ENCODE assay signal across 9 cellular contexts in the genomic region with DNA sequence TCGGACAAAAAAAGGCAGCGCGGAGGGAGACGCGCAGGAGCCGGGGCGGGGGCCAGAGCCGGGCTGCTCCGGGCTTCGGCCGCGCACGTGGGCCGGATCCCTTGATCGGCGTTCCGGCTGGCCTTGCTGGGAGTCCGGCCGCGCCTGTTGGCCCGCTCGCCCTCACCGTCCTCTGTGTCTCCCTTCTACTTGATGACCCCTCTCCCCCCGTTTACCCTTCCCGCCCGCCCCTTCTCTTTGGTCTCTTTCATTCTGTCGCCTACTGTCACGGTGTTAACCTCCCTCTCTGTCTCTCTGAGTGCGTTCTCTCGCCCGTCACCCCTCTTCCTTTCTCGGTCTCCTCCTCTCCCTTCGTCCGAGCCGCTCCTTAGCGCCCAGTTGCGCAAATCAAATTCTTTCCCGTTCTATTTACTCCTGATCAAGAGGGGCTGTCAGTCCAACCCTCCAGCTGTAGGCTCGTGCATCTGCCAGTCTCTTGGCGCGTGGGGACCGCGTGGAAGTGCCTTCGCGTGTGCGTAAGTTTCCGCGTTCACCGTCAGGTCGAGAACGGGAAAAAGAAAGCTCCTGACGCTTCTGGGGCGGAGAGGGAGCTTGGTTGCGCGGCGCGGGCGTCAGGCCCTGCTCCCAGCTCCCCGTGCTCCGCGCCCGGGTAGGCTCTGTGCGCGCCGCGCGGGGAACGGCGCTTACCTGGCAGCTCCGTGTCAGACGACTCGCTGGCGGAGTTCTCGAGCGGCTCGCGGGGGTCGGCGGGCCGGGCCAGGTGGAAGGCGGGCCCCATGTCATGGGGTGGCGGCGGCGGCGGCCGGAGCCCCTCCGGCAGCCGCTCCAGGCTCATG. TPM values are rescaled to one million over a fixed set of nuclear protein-coding genes. Genes with fewer than 3 reads are reported as not detected.
DNase-seq lines count a peak whose midpoint lies in the region; ATAC-seq and TF ChIP-seq lines count a peak whose summit lies in the region.
"Had no signal": no experiment of that assay in that cellular context is flagged by ENCODE, and none has a peak within 500 bp of the region (broad histone marks: within the 10 kb centered on the region; RNA-seq: fewer than 3 reads in every experiment).

No MANE protein-coding gene starts in this region.

- peaks cover 14 to 99% of the 10 kb centered on the region in 2 donors for H3K27me3 ChIP-seq in breast epithelium
- H3K27me3 ChIP-seq in mesendoderm (ENCODE audit: insufficient read depth, low read length, poor library complexity), result peaks cover 53% of the 10 kb centered on the region

- no peaks in the 10 kb centered on the region for H3K79me2 ChIP-seq in mesendoderm (ENCODE audit: control insufficient read depth, insufficient read depth, low read length)

- H3K4me3 ChIP-seq in breast epithelium, result peak overlapping the region; percentile 46 to 66 (median 48)
- peak overlapping the region; percentile 7 for H3K4me3 ChIP-seq in mesendoderm (ENCODE audit: low read length)

- no peak overlapping the region for H4K5ac ChIP-seq in mesendoderm (ENCODE audit: low read length)

- H2BK5ac ChIP-seq in mesendoderm (ENCODE audit: low read length), result no peak overlapping the region

- no peaks in the 10 kb centered on the region for H3K79me1 ChIP-seq in mesendoderm (ENCODE audit: low read length)

- H3K4me1 ChIP-seq in breast epithelium, result peaks cover 13 to 17% of the 10 kb centered on the region in 2 donors
- H3K4me1 ChIP-seq in mesendoderm (ENCODE audit: control insufficient read depth, low read depth, low read length), result no peaks in the 10 kb centered on the region

- peak; percentile 33 for DNase-seq in activated naive CD4-positive, alpha-beta T cell treated with anti-CD3 and anti-CD28 coated beads for 36 hours
- no peak for DNase-seq in activated naive CD4-positive, alpha-beta T cell treated with Interleukin-2 at 50 U/mL for 16 hours
- DNase-seq in NCI-H146 treated with DMSO at 0.1 percent for 48 hours (lab: John Stamatoyannopoulos, UW; ENCODE audit: unreplicated experiment), result peak; percentile 26
- DNase-seq in breast epithelium (ENCODE audit: low spot score in 2 of 2), result no peak
- DNase-seq in mesendoderm, result peak; percentile 72
- no peak for DNase-seq in NCI-H2196 treated with DMSO at 0.1 percent for 48 hours (lab: John Stamatoyannopoulos, UW; ENCODE audit: unreplicated experiment)
- DNase-seq in NCI-H2107 treated with DMSO at 0.1 percent for 48 hours (lab: John Stamatoyannopoulos, UW; ENCODE audit: unreplicated experiment), result no peak
- DNase-seq: left cardiac atrium had no signal

- H3K9me3 Mint-ChIP-seq in activated naive CD4-positive, alpha-beta T cell treated with anti-CD3 and anti-CD28 coated beads for 36 hours, result no peaks in the 10 kb centered on the region

- H3K27ac Mint-ChIP-seq in activated naive CD4-positive, alpha-beta T cell treated with anti-CD3 and anti-CD28 coated beads for 36 hours, result no peak overlapping the region

- H3K4me3 Mint-ChIP-seq in activated naive CD4-positive, alpha-beta T cell treated with anti-CD3 and anti-CD28 coated beads for 36 hours, result peak overlapping the region; percentile 78

- WGBS in mesendoderm (ENCODE audit: extremely low coverage, insufficient coverage, low lambda C conversion rate), result no CpG with 5 or more reads among the region's 88 CpGs

- no peak overlapping the region for H4K8ac ChIP-seq in mesendoderm (ENCODE audit: low read depth, low read length)

- H2BK15ac ChIP-seq in mesendoderm (replicated peaks; ENCODE audit: low read depth), result no peak overlapping the region

- ATAC-seq in GM18873 (IDR thresholded peaks at IDR 0.05; ENCODE audit: low FRiP score, unreplicated experiment), result no peak

- H3K27me3 Mint-ChIP-seq in activated naive CD4-positive, alpha-beta T cell treated with anti-CD3 and anti-CD28 coated beads for 36 hours (ENCODE audit: low read depth), result peaks cover 77% of the 10 kb centered on the region

- H3K36me3 ChIP-seq in breast epithelium (no peaks in the 10 kb centered on the region), mesendoderm (ENCODE audit: control insufficient read depth, insufficient read depth, low read length) (no peaks in the 10 kb centered on the region)

- H3K4ac ChIP-seq in mesendoderm (ENCODE audit: low read depth, low read length), result no peak overlapping the region

- H3K18ac ChIP-seq in mesendoderm (ENCODE audit: low read length), result peak overlapping the region; percentile 82

- peak overlapping the region; percentile 61 for H3K9ac ChIP-seq in mesendoderm (ENCODE audit: low read length)

- H2AK5ac ChIP-seq in mesendoderm (ENCODE audit: low read length), result no peak overlapping the region

- no peak overlapping the region for H3K23ac ChIP-seq in mesendoderm (ENCODE audit: low read length)

- TF ChIP-seq POLR2A in breast epithelium (IDR thresholded peaks at IDR 0.05), result no peak

- CTCF ChIA-PET in activated naive CD4-positive, alpha-beta T cell treated with anti-CD3 and anti-CD28 coated beads for 36 hours (lab: Charles Lee), result interaction anchor here (0.6 kb wide), 1 partner anchor 534 kb away, joined by 4 read pairs; no protein-coding TSS in a partner anchor

- H3K27ac ChIP-seq in breast epithelium, result no peak overlapping the region
- peak overlapping the region; percentile 10 for H3K27ac ChIP-seq in mesendoderm (ENCODE audit: low read depth, low read length)

- no peaks in the 10 kb centered on the region for H3K36me3 Mint-ChIP-seq in activated naive CD4-positive, alpha-beta T cell treated with anti-CD3 and anti-CD28 coated beads for 36 hours (ENCODE audit: low read depth)

- no peaks in the 10 kb centered on the region for H3K9me3 ChIP-seq in breast epithelium

- peaks cover 36% of the 10 kb centered on the region for H3K4me1 Mint-ChIP-seq in activated naive CD4-positive, alpha-beta T cell treated with anti-CD3 and anti-CD28 coated beads for 36 hours (ENCODE audit: low read depth)

- intact Hi-C loops in activated naive CD4-positive, alpha-beta T cell treated with anti-CD3 and anti-CD28 coated beads for 36 hours (cut with micrococcal nuclease), result loop anchor here (5.0 kb wide), 2 partner anchors 71 to 111 kb away; no protein-coding TSS in a partner anchor
- intact Hi-C loops in breast epithelium (cut with DNase I; ENCODE audit: low total_unique reads), result no loop called here

- TF ChIP-seq CTCF in breast epithelium (IDR thresholded peaks at IDR 0.05), result no peak

- H3K56ac ChIP-seq in mesendoderm (ENCODE audit: low read length), result peak overlapping the region; percentile 86

- H2BK120ac ChIP-seq in mesendoderm (ENCODE audit: low read depth, low read length), result no peak overlapping the region

- H3K4me2 ChIP-seq in mesendoderm (ENCODE audit: low read length), result peak overlapping the region; percentile 95

RNA-seq across cellular contexts. Expression of gene PITX1, which starts 0.8 kb away (rescaled TPM):
- under 1 TPM in 1 of 2 experiments, not detected in 1; 0.25 TPM for total RNA-seq in activated naive CD4-positive, alpha-beta T cell treated with anti-CD3 and anti-CD28 coated beads for 36 hours
- total RNA-seq in breast epithelium, result 1 to 10 TPM in 1 of 3 donors, under 1 TPM in 2; 0.15 to 2.1 (median 0.33) TPM
- polyA plus RNA-seq in mesendoderm (2013, experiment 1 of 2), result 0.15 TPM
- 0.08 TPM for polyA plus RNA-seq in mesendoderm (2013, experiment 2 of 2)
- total RNA-seq: left cardiac atrium had no signal

Comparison
In these comparisons a context has a peak if more than half of its experiments do, and no peak if none do; other contexts are left out.
1. DNase-seq: peak in activated naive CD4-positive, alpha-beta T cell treated with anti-CD3 and anti-CD28 coated beads for 36 hours (single experiment), NCI-H146 treated with DMSO at 0.1 percent for 48 hours (single experiment) and mesendoderm (single experiment); none in activated naive CD4-positive, alpha-beta T cell treated with Interleukin-2 at 50 U/mL for 16 hours (single experiment), breast epithelium (0 of 2), NCI-H2196 treated with DMSO at 0.1 percent for 48 hours (single experiment) and NCI-H2107 treated with DMSO at 0.1 percent for 48 hours (single experiment).